Comparison of ENCODE assay signal across 9 cellular contexts in genomic region chr5:95842955-95843544, GRCh38. TPM values are rescaled to one million over a fixed set of nuclear protein-coding genes. Genes with fewer than 3 reads are reported as not detected.
DNase-seq lines count a peak whose midpoint lies in the region; ATAC-seq and TF ChIP-seq lines count a peak whose summit lies in the region.
"Had no signal": no experiment of that assay in that cellular context is flagged by ENCODE, and none has a peak within 500 bp of the region (broad histone marks: within the 10 kb centered on the region; RNA-seq: fewer than 3 reads in every experiment).

No MANE protein-coding gene starts in this region.

- H3K27ac ChIP-seq in brain microvascular endothelial cell (peak overlapping the region; percentile 30), lung (ENCODE audit: low read depth in 1 of 2, low read length in 1 of 2) (peak overlapping the region; percentile 52 to 90), suprapubic skin (peak overlapping the region; percentile 69), uterus (no peak overlapping the region)

- DNase-seq in CD1c-positive myeloid dendritic cell (ENCODE audit: extremely low spot score) (peak; percentile 94), brain microvascular endothelial cell (peak; percentile 84), lung (ENCODE audit: low spot score) (peak; percentile 90), suprapubic skin (ENCODE audit: low spot score in 2 of 2) (peak in 1 of 2 donors; percentile 67), uterus (no peak)
- DNase-seq in T-helper 2 cell treated with Interferon-gamma antibody and Interleukin-4, amounts not matched to agents 5 μg/mL and 100 μg/mL, for 36 hours (ENCODE audit: low spot score) = peak; percentile 80

- H3K4me3 Mint-ChIP-seq in T-helper 2 cell treated with Interferon-gamma antibody and Interleukin-4, amounts not matched to agents 5 μg/mL and 100 μg/mL, for 36 hours = peak overlapping the region; percentile 63
- H3K4me3 Mint-ChIP-seq: neural crest cell had no signal

- in situ Hi-C loops in brain microvascular endothelial cell (cut with HindIII; ENCODE audit: low pct_ligation_motif_present, low sequenced_read_pairs) = loop anchor here (25.0 kb wide), 1 partner anchor 181 kb away; no protein-coding TSS in a partner anchor

- H3K27me3 Mint-ChIP-seq in T-helper 2 cell treated with Interferon-gamma antibody and Interleukin-4, amounts not matched to agents 5 μg/mL and 100 μg/mL, for 36 hours (ENCODE audit: low read depth) = no peaks in the 10 kb centered on the region

- H3K36me3 Mint-ChIP-seq in T-helper 2 cell treated with Interferon-gamma antibody and Interleukin-4, amounts not matched to agents 5 μg/mL and 100 μg/mL, for 36 hours (ENCODE audit: low read depth) = no peaks in the 10 kb centered on the region

- H3K4me1 ChIP-seq in lung (ENCODE audit: control insufficient read depth in 2 of 2, insufficient read depth in 2 of 2, low read length in 2 of 2) (peaks cover 0 to 5% of the 10 kb centered on the region in 2 donors), suprapubic skin (peaks cover 34% of the 10 kb centered on the region), uterus (no peaks in the 10 kb centered on the region)

- no peak for TF ChIP-seq EP300 in suprapubic skin (IDR thresholded peaks at IDR 0.05)

- H3K36me3 ChIP-seq in brain microvascular endothelial cell (replicated peaks) = no peaks in the 10 kb centered on the region
- H3K36me3 ChIP-seq in lung (ENCODE audit: control insufficient read depth in 2 of 2, insufficient read depth in 2 of 2, low read length in 2 of 2) = no peaks in the 10 kb centered on the region
- no peaks in the 10 kb centered on the region for H3K36me3 ChIP-seq in suprapubic skin
- H3K36me3 ChIP-seq in uterus = no peaks in the 10 kb centered on the region

- TF ChIP-seq CTCF in brain microvascular endothelial cell (IDR thresholded peaks at IDR 0.05; ENCODE audit: low read depth, low read length, missing control alignments) (peak; percentile 55), lung (IDR thresholded peaks at IDR 0.05; ENCODE audit: control extremely low read depth, extremely low read depth) (peak; percentile 40), suprapubic skin (IDR thresholded peaks at IDR 0.05) (no peak), uterus (IDR thresholded peaks at IDR 0.05) (no peak)

- no peaks in the 10 kb centered on the region for H3K9me3 Mint-ChIP-seq in T-helper 2 cell treated with Interferon-gamma antibody and Interleukin-4, amounts not matched to agents 5 μg/mL and 100 μg/mL, for 36 hours

- peak; percentile 82 for ATAC-seq in GM19467 (IDR thresholded peaks at IDR 0.05; ENCODE audit: unreplicated experiment)
- ATAC-seq in HG03520 (IDR thresholded peaks at IDR 0.05; ENCODE audit: unreplicated experiment) = peak; percentile 76
- peak; percentile 85 for ATAC-seq in lung (ENCODE audit: insufficient read depth, low FRiP score)

- 15 to 41% methylated on average over 11 of the region's 11 CpGs for WGBS in lung, 2 donors
- 71% methylated on average over 11 of the region's 11 CpGs for WGBS in suprapubic skin

- no peaks in the 10 kb centered on the region for H3K27me3 ChIP-seq in brain microvascular endothelial cell (replicated peaks)
- no peaks in the 10 kb centered on the region for H3K27me3 ChIP-seq in lung (ENCODE audit: control insufficient read depth, insufficient read depth)
- no peaks in the 10 kb centered on the region for H3K27me3 ChIP-seq in suprapubic skin
- H3K27me3 ChIP-seq in uterus = no peaks in the 10 kb centered on the region

- H3K27ac Mint-ChIP-seq in T-helper 2 cell treated with Interferon-gamma antibody and Interleukin-4, amounts not matched to agents 5 μg/mL and 100 μg/mL, for 36 hours = peak overlapping the region; percentile 77

- intact Hi-C loops in uterus (cut with DNase I; ENCODE audit: low total_unique reads) = loop anchor here (10.0 kb wide), 1 partner anchor 198 kb away; the partner anchor contains the start of gene RFESD

- H3K4me3 ChIP-seq in brain microvascular endothelial cell (ENCODE audit: low read depth, low read length) (no peak overlapping the region), lung (no peak overlapping the region), suprapubic skin (no peak overlapping the region), uterus (no peak overlapping the region)

- TF ChIP-seq POLR2A in suprapubic skin (IDR thresholded peaks at IDR 0.05) = no peak
- no peak for TF ChIP-seq POLR2A in uterus (IDR thresholded peaks at IDR 0.05)

- peaks cover 31% of the 10 kb centered on the region for H3K4me1 Mint-ChIP-seq in T-helper 2 cell treated with Interferon-gamma antibody and Interleukin-4, amounts not matched to agents 5 μg/mL and 100 μg/mL, for 36 hours (ENCODE audit: low read depth)
- H3K4me1 Mint-ChIP-seq: neural crest cell had no signal

- H3K9me3 ChIP-seq in lung (ENCODE audit: control insufficient read depth in 2 of 2, insufficient read depth in 1 of 2, low read length in 1 of 2) (no peaks in the 10 kb centered on the region), suprapubic skin (no peaks in the 10 kb centered on the region), uterus (no peaks in the 10 kb centered on the region)

RNA-seq across cellular contexts. Expression of gene GLRX, which starts 20.5 kb away (rescaled TPM):
- total RNA-seq in lung (10 to 100 TPM; 23.1 to 78.7 TPM), suprapubic skin (100 to 1,000 TPM in 2 of 4 donors, 10 to 100 TPM in 2; 30.9 to 151 (median 80.0) TPM), uterus (10 to 100 TPM; 13.0 to 98.8 (median 15.5) TPM)
- polyA plus RNA-seq in lung = 100 to 1,000 TPM; 104 to 300 TPM

Comparison
In these comparisons a context has a peak if more than half of its experiments do, and no peak if none do; other contexts are left out.
1. DNase-seq: peak in CD1c-positive myeloid dendritic cell (single experiment), T-helper 2 cell treated with Interferon-gamma antibody and Interleukin-4, amounts not matched to agents 5 μg/mL and 100 μg/mL, for 36 hours (single experiment), brain microvascular endothelial cell (single experiment) and lung (single experiment); none in uterus (0 of 2).
2. H3K27ac ChIP-seq: peak in brain microvascular endothelial cell (single experiment), lung (2 of 2) and suprapubic skin (single experiment); none in uterus (0 of 2).
3. CTCF ChIP-seq: peak in brain microvascular endothelial cell (single experiment) and lung (single experiment); none in suprapubic skin (0 of 2) and uterus (0 of 4).
4. Peak in every context shown above with its lines, with median percentiles within 50 percentile points of each other: ATAC-seq.